1 cellular context compared by ENCODE assay signal in the genomic region with DNA sequence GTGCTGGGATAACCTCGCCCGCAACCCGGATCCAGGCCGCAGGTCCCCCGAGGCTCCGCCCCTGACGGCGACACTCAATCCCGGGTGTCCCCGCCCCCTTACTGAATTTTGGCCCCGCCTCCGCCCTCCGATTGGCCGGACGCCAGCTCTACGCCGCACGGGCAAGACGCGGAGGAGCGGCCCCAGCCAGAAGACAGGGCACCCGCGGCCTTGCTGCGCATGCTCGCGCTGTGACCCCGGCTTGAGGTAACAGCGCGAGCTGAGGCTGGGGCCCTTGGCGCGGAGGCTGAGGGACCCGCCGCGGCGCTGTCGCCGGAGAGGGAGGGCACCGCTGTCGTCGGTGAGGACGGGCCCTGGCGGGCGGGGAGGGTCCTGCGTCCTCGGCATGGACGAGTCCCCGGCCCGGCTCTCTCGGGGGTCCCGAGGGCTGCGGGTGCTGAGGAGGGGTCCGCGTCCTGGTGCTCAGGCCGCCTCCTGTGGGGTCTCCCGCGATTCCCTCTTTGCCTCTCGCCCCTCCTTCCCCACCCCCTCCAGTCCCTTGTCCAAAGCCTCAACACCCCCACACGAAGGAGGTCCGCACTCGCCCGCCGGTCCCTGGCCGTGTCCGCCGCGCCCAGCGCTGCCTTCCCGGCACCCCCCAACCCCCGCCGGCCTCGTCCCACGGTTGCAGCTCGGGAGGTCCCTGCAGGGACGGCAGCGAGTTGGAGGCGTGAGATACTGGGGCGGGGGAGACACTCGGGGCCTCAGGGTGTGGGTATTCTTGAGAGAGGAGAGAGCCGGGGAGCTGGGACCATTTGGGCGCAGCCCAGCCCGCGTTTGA.
TF ChIP-seq lines count a peak whose summit lies in the region.

A gene with protein sequence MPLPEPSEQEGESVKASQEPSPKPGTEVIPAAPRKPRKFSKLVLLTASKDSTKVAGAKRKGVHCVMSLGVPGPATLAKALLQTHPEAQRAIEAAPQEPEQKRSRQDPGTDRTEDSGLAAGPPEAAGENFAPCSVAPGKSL (plus strand): TSS at position 189 of the 820 bp plus-strand sequence. CDS start 13,235 bp downstream, outside the sequence.

TF ChIP-seq in K562, 482 proteins besides CTCF, POLR2A, EP300 and RAD21 (continued from another document and continues in another):
- TF ChIP-seq, protein P1, sequence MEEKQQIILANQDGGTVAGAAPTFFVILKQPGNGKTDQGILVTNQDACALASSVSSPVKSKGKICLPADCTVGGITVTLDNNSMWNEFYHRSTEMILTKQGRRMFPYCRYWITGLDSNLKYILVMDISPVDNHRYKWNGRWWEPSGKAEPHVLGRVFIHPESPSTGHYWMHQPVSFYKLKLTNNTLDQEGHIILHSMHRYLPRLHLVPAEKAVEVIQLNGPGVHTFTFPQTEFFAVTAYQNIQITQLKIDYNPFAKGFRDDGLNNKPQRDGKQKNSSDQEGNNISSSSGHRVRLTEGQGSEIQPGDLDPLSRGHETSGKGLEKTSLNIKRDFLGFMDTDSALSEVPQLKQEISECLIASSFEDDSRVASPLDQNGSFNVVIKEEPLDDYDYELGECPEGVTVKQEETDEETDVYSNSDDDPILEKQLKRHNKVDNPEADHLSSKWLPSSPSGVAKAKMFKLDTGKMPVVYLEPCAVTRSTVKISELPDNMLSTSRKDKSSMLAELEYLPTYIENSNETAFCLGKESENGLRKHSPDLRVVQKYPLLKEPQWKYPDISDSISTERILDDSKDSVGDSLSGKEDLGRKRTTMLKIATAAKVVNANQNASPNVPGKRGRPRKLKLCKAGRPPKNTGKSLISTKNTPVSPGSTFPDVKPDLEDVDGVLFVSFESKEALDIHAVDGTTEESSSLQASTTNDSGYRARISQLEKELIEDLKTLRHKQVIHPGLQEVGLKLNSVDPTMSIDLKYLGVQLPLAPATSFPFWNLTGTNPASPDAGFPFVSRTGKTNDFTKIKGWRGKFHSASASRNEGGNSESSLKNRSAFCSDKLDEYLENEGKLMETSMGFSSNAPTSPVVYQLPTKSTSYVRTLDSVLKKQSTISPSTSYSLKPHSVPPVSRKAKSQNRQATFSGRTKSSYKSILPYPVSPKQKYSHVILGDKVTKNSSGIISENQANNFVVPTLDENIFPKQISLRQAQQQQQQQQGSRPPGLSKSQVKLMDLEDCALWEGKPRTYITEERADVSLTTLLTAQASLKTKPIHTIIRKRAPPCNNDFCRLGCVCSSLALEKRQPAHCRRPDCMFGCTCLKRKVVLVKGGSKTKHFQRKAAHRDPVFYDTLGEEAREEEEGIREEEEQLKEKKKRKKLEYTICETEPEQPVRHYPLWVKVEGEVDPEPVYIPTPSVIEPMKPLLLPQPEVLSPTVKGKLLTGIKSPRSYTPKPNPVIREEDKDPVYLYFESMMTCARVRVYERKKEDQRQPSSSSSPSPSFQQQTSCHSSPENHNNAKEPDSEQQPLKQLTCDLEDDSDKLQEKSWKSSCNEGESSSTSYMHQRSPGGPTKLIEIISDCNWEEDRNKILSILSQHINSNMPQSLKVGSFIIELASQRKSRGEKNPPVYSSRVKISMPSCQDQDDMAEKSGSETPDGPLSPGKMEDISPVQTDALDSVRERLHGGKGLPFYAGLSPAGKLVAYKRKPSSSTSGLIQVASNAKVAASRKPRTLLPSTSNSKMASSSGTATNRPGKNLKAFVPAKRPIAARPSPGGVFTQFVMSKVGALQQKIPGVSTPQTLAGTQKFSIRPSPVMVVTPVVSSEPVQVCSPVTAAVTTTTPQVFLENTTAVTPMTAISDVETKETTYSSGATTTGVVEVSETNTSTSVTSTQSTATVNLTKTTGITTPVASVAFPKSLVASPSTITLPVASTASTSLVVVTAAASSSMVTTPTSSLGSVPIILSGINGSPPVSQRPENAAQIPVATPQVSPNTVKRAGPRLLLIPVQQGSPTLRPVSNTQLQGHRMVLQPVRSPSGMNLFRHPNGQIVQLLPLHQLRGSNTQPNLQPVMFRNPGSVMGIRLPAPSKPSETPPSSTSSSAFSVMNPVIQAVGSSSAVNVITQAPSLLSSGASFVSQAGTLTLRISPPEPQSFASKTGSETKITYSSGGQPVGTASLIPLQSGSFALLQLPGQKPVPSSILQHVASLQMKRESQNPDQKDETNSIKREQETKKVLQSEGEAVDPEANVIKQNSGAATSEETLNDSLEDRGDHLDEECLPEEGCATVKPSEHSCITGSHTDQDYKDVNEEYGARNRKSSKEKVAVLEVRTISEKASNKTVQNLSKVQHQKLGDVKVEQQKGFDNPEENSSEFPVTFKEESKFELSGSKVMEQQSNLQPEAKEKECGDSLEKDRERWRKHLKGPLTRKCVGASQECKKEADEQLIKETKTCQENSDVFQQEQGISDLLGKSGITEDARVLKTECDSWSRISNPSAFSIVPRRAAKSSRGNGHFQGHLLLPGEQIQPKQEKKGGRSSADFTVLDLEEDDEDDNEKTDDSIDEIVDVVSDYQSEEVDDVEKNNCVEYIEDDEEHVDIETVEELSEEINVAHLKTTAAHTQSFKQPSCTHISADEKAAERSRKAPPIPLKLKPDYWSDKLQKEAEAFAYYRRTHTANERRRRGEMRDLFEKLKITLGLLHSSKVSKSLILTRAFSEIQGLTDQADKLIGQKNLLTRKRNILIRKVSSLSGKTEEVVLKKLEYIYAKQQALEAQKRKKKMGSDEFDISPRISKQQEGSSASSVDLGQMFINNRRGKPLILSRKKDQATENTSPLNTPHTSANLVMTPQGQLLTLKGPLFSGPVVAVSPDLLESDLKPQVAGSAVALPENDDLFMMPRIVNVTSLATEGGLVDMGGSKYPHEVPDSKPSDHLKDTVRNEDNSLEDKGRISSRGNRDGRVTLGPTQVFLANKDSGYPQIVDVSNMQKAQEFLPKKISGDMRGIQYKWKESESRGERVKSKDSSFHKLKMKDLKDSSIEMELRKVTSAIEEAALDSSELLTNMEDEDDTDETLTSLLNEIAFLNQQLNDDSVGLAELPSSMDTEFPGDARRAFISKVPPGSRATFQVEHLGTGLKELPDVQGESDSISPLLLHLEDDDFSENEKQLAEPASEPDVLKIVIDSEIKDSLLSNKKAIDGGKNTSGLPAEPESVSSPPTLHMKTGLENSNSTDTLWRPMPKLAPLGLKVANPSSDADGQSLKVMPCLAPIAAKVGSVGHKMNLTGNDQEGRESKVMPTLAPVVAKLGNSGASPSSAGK (IDR thresholded peaks at IDR 0.05), result no peak; the same call in 1 of the 2 replicates
- TF ChIP-seq, protein P2, sequence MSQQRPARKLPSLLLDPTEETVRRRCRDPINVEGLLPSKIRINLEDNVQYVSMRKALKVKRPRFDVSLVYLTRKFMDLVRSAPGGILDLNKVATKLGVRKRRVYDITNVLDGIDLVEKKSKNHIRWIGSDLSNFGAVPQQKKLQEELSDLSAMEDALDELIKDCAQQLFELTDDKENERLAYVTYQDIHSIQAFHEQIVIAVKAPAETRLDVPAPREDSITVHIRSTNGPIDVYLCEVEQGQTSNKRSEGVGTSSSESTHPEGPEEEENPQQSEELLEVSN (IDR thresholded peaks at IDR 0.05; ENCODE audit: borderline replicate concordance in 1 of 2, extremely low read depth in 1 of 2, insufficient read depth in 1 of 2, insufficient read length in 1 of 2, low read depth in 1 of 2, low read length in 1 of 2, poor library complexity in 1 of 2, severe bottlenecking in 1 of 2), result peak in 1 of 2 experiments; percentile 65
- TF ChIP-seq U2AF1 (optimal IDR thresholded peaks at IDR 0.05; ENCODE audit: low read depth, low read length) (no peak), DACH1 (IDR thresholded peaks at IDR 0.05; ENCODE audit: partially characterized antibody) (no peak), HMG20B (CRISPR knock-in tag; IDR thresholded peaks at IDR 0.05) (no peak), SREBF2 (CRISPR knock-in tag; IDR thresholded peaks at IDR 0.05) (no peak), TAF9B (IDR thresholded peaks at IDR 0.05; ENCODE audit: partially characterized antibody) (no peak), SOX6 (IDR thresholded peaks at IDR 0.05) (peak; percentile 34; the same call in 1 of the 2 replicates), NFATC3 (IDR thresholded peaks at IDR 0.05) (no peak), POLR2H (tag; IDR thresholded peaks at IDR 0.05; ENCODE audit: low read depth) (no peak), ZBTB7A (IDR thresholded peaks at IDR 0.05; ENCODE audit: borderline replicate concordance, control insufficient read depth, low read depth, low read length) (peak; percentile 92), ZNF764 (CRISPR knock-in tag; IDR thresholded peaks at IDR 0.05; ENCODE audit: low read depth) (no peak), CCAR2 (IDR thresholded peaks at IDR 0.05; ENCODE audit: low read depth, low read length) (no peak), PML (IDR thresholded peaks at IDR 0.05; ENCODE audit: low read length) (no peak; the same call in 1 of the 2 replicates), ZNF232 (CRISPR knock-in tag; IDR thresholded peaks at IDR 0.05) (no peak), HNRNPUL1 (IDR thresholded peaks at IDR 0.05; ENCODE audit: low read length) (no peak), CTBP1 (IDR thresholded peaks at IDR 0.05; ENCODE audit: borderline replicate concordance) (0 out of 2 replicates have a peak, but pooled peaks have one; percentile 13), RCOR1 (IDR thresholded peaks at IDR 0.05; ENCODE audit: borderline replicate concordance in 1 of 2, low read depth in 2 of 2, low read length in 2 of 2) (no peak), KDM2B (CRISPR knock-in tag; IDR thresholded peaks at IDR 0.05) (peak; percentile 93), MCM7 (IDR thresholded peaks at IDR 0.05) (no peak), ZNF253 (CRISPR knock-in tag; conservative IDR thresholded peaks at IDR 0.05) (no peak), ETV5 (CRISPR knock-in tag; IDR thresholded peaks at IDR 0.05; ENCODE audit: low read depth) (0 out of 2 replicates have a peak, but pooled peaks have one; percentile 21), STAT5A (IDR thresholded peaks at IDR 0.05; ENCODE audit: borderline replicate concordance, low read length) (no peak), ZNF778 (CRISPR knock-in tag; IDR thresholded peaks at IDR 0.05) (no peak), ZNF766 (CRISPR knock-in tag; conservative IDR thresholded peaks at IDR 0.05) (no peak; the same call in 1 of the 2 replicates), SMARCC2 (IDR thresholded peaks at IDR 0.05; ENCODE audit: low read depth) (no peak), ERF (CRISPR knock-in tag; IDR thresholded peaks at IDR 0.05) (no peak)
- TF ChIP-seq, protein P3, sequence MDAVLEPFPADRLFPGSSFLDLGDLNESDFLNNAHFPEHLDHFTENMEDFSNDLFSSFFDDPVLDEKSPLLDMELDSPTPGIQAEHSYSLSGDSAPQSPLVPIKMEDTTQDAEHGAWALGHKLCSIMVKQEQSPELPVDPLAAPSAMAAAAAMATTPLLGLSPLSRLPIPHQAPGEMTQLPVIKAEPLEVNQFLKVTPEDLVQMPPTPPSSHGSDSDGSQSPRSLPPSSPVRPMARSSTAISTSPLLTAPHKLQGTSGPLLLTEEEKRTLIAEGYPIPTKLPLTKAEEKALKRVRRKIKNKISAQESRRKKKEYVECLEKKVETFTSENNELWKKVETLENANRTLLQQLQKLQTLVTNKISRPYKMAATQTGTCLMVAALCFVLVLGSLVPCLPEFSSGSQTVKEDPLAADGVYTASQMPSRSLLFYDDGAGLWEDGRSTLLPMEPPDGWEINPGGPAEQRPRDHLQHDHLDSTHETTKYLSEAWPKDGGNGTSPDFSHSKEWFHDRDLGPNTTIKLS (IDR thresholded peaks at IDR 0.05; ENCODE audit: borderline replicate concordance, low read depth), result no peak
- TF ChIP-seq, protein P4, sequence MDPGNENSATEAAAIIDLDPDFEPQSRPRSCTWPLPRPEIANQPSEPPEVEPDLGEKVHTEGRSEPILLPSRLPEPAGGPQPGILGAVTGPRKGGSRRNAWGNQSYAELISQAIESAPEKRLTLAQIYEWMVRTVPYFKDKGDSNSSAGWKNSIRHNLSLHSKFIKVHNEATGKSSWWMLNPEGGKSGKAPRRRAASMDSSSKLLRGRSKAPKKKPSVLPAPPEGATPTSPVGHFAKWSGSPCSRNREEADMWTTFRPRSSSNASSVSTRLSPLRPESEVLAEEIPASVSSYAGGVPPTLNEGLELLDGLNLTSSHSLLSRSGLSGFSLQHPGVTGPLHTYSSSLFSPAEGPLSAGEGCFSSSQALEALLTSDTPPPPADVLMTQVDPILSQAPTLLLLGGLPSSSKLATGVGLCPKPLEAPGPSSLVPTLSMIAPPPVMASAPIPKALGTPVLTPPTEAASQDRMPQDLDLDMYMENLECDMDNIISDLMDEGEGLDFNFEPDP (CRISPR knock-in tag; IDR thresholded peaks at IDR 0.05), result no peak
- TF ChIP-seq, protein P5, sequence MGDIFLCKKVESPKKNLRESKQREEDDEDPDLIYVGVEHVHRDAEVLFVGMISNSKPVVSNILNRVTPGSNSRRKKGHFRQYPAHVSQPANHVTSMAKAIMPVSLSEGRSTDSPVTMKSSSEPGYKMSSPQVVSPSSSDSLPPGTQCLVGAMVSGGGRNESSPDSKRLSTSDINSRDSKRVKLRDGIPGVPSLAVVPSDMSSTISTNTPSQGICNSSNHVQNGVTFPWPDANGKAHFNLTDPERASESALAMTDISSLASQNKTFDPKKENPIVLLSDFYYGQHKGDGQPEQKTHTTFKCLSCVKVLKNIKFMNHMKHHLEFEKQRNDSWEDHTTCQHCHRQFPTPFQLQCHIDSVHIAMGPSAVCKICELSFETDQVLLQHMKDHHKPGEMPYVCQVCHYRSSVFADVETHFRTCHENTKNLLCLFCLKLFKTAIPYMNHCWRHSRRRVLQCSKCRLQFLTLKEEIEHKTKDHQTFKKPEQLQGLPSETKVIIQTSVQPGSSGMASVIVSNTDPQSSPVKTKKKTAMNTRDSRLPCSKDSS (IDR thresholded peaks at IDR 0.05; ENCODE audit: low read depth, partially characterized antibody), result no peak
- TF ChIP-seq, protein P6, sequence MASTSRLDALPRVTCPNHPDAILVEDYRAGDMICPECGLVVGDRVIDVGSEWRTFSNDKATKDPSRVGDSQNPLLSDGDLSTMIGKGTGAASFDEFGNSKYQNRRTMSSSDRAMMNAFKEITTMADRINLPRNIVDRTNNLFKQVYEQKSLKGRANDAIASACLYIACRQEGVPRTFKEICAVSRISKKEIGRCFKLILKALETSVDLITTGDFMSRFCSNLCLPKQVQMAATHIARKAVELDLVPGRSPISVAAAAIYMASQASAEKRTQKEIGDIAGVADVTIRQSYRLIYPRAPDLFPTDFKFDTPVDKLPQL (IDR thresholded peaks at IDR 0.05; ENCODE audit: extremely low read depth, insufficient read length), result no peak
- TF ChIP-seq, protein P7, sequence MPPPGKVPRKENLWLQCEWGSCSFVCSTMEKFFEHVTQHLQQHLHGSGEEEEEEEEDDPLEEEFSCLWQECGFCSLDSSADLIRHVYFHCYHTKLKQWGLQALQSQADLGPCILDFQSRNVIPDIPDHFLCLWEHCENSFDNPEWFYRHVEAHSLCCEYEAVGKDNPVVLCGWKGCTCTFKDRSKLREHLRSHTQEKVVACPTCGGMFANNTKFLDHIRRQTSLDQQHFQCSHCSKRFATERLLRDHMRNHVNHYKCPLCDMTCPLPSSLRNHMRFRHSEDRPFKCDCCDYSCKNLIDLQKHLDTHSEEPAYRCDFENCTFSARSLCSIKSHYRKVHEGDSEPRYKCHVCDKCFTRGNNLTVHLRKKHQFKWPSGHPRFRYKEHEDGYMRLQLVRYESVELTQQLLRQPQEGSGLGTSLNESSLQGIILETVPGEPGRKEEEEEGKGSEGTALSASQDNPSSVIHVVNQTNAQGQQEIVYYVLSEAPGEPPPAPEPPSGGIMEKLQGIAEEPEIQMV (tag; conservative IDR thresholded peaks at IDR 0.05; ENCODE audit: low read depth), result no peak
- TF ChIP-seq, protein P8, sequence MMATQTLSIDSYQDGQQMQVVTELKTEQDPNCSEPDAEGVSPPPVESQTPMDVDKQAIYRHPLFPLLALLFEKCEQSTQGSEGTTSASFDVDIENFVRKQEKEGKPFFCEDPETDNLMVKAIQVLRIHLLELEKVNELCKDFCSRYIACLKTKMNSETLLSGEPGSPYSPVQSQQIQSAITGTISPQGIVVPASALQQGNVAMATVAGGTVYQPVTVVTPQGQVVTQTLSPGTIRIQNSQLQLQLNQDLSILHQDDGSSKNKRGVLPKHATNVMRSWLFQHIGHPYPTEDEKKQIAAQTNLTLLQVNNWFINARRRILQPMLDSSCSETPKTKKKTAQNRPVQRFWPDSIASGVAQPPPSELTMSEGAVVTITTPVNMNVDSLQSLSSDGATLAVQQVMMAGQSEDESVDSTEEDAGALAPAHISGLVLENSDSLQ (IDR thresholded peaks at IDR 0.05), result no peak
